In genomic region chr6:146912730-146913680, GRCh38 we compare ENCODE assay signal across 14 cellular contexts.
DNase-seq lines count a peak whose midpoint lies in the region; TF ChIP-seq lines count a peak whose summit lies in the region.
"Had no signal": no experiment of that assay in that cellular context is flagged by ENCODE, and none has a peak within 500 bp of the region (broad histone marks: within the 10 kb centered on the region; RNA-seq: fewer than 3 reads in every experiment).

No MANE protein-coding gene starts in this region.

- H3K27me3 ChIP-seq in SJSA1 (replicated peaks) (no peaks in the 10 kb centered on the region), tibial artery (no peaks in the 10 kb centered on the region)
- H3K27me3 ChIP-seq: pancreas had no signal

- no peaks in the 10 kb centered on the region for H3K9me3 ChIP-seq in SJSA1 (replicated peaks)
- no peaks in the 10 kb centered on the region for H3K9me3 ChIP-seq in tibial artery
- H3K9me3 ChIP-seq: pancreas had no signal

- H3K36me3 Mint-ChIP-seq in osteocyte (ENCODE audit: unreplicated experiment) = no peaks in the 10 kb centered on the region
- H3K36me3 Mint-ChIP-seq: immature natural killer cell had no signal

- no peak for TF ChIP-seq CTCF in osteocyte (IDR thresholded peaks at IDR 0.05)
- no peak for TF ChIP-seq CTCF in tibial artery (IDR thresholded peaks at IDR 0.05)

- in situ Hi-C loops in G401 (cut with HindIII; ENCODE audit: low sequenced_read_pairs) = loop anchor here (25.0 kb wide), 1 partner anchor 299 kb away; the partner anchor contains the start of gene STXBP5

- DNase-seq in G401 (ENCODE audit: low spot score) (peak; percentile 26), SJSA1 (ENCODE audit: low read depth in 1 of 2, low spot score in 2 of 2) (no peak), erythroblast (lab: John Stamatoyannopoulos, UW) (peak; percentile 35 to 74), osteocyte (ENCODE audit: extremely low spot score, unreplicated experiment) (no peak), posterior vena cava (ENCODE audit: low spot score) (no peak), ecto neural progenitor cell (ENCODE audit: low spot score) (no peak), tibial artery (no peak)
- DNase-seq in activated CD8-positive, alpha-beta memory T cell treated with anti-CD3 and anti-CD28 coated beads, Interleukin-2, amount 50 U/mL, for 48 hours = no peak
- DNase-seq: activated CD4-positive, alpha-beta T cell treated with anti-CD3 and anti-CD28 coated beads for 4 hours; activated gamma-delta T cell; immature natural killer cell; NCI-H2081 had no signal

- H3K4me1 ChIP-seq in SJSA1 (replicated peaks) = peaks cover 43% of the 10 kb centered on the region
- peaks cover 0 to 29% (median 14%) of the 10 kb centered on the region in 4 donors for H3K4me1 ChIP-seq in tibial artery

- no peaks in the 10 kb centered on the region for H3K36me3 ChIP-seq in SJSA1
- no peaks in the 10 kb centered on the region for H3K36me3 ChIP-seq in tibial artery
- H3K36me3 ChIP-seq: pancreas had no signal

- intact Hi-C loops in posterior vena cava (cut with DNase I) (no loop called here), tibial artery (cut with DNase I; ENCODE audit: low total_unique reads) (no loop called here)

- TF ChIP-seq POLR2A in erythroblast (IDR thresholded peaks at IDR 0.05; ENCODE audit: low read length) = no peak

- H3K4me1 Mint-ChIP-seq in osteocyte (ENCODE audit: unreplicated experiment) = peaks cover 58% of the 10 kb centered on the region
- H3K4me1 Mint-ChIP-seq: immature natural killer cell had no signal

- H3K9me3 Mint-ChIP-seq in osteocyte (ENCODE audit: unreplicated experiment) = peaks cover 18% of the 10 kb centered on the region

- H3K27me3 Mint-ChIP-seq in osteocyte (ENCODE audit: unreplicated experiment) = no peaks in the 10 kb centered on the region

- peak overlapping the region; percentile 99 for H3K27ac Mint-ChIP-seq in osteocyte (ENCODE audit: unreplicated experiment)
- H3K27ac Mint-ChIP-seq: immature natural killer cell had no signal

- H3K4me3 ChIP-seq in SJSA1 = no peak overlapping the region
- H3K4me3 ChIP-seq in tibial artery = no peak overlapping the region
- H3K4me3 ChIP-seq: GM12878 had no signal

- no peak overlapping the region for H3K4me3 Mint-ChIP-seq in osteocyte (ENCODE audit: unreplicated experiment)
- H3K4me3 Mint-ChIP-seq: immature natural killer cell had no signal

- H3K27ac ChIP-seq in SJSA1 = peak overlapping the region; percentile 99
- H3K27ac ChIP-seq in tibial artery = peak overlapping the region in 1 of 2 donors; percentile 66

Comparison
In these comparisons a context has a peak if more than half of its experiments do, and no peak if none do; other contexts are left out.
1. DNase-seq: peak in G401 (single experiment) and erythroblast (2 of 2); none in SJSA1 (0 of 2), osteocyte (single experiment), posterior vena cava (single experiment), activated CD8-positive, alpha-beta memory T cell treated with anti-CD3 and anti-CD28 coated beads, Interleukin-2, amount 50 U/mL, for 48 hours (single experiment), ecto neural progenitor cell (single experiment) and tibial artery (0 of 2).